ENCODE assay signal across 24 cellular contexts in genomic region chr13:71499944-71500514, GRCh38.
"Had no signal": no experiment of that assay in that cellular context is flagged by ENCODE, and none has a peak within 500 bp of the region (broad histone marks: within the 10 kb centered on the region; RNA-seq: fewer than 3 reads in every experiment).

No MANE protein-coding gene starts in this region.

- H3K36me3 ChIP-seq: esophagus muscularis mucosa, gastroesophageal sphincter, neural progenitor cell, ovary, right lobe of liver, tibial nerve, upper lobe of right lung, vagina had no signal

- H3K27me3 ChIP-seq: esophagus muscularis mucosa, gastroesophageal sphincter, hepatocyte, neural progenitor cell, ovary, right lobe of liver, testis, tibial nerve, upper lobe of right lung, vagina had no signal

- H3K79me2 ChIP-seq: hepatocyte had no signal

- H2AFZ ChIP-seq: hepatocyte, neural progenitor cell had no signal

- FAIRE-seq: kidney had no signal

- ATAC-seq: gastroesophageal sphincter; left colon; mucosa of descending colon; naive thymus-derived CD8-positive, alpha-beta T cell; stimulated activated memory B cell treated with anti-CD40 and anti-IgM and Interleukin-4, amounts not matched to agents 10 μg/mL and 1 μg/mL and 100 μg/mL, for 72 hours; upper lobe of right lung had no signal

- H3K4me1 ChIP-seq: esophagus muscularis mucosa, gastroesophageal sphincter, neural progenitor cell, right lobe of liver, testis, tibial nerve, upper lobe of right lung, vagina had no signal

- H3K27ac ChIP-seq: epithelial cell of prostate, esophagus muscularis mucosa, hepatocyte, neural progenitor cell, ovary, right lobe of liver, tibial nerve, upper lobe of right lung, vagina had no signal

- H3K4me3 ChIP-seq: esophagus muscularis mucosa, gastroesophageal sphincter, hepatocyte, mucosa of descending colon, neural progenitor cell, ovary, right lobe of liver, testis, tibial nerve, upper lobe of right lung, vagina had no signal

- DNase-seq: cortex of kidney; effector memory CD4-positive, alpha-beta T cell; glutamatergic neuron; kidney; left colon; mammary epithelial cell; mucosa of descending colon; naive thymus-derived CD8-positive, alpha-beta T cell; nucleus accumbens; ovary; right lobe of liver; stimulated activated CD4-positive, alpha-beta T cell treated with anti-CD3 and anti-CD28 coated beads, Interleukin-15, amount 100 ng/mL, for 24 hours; stimulated activated CD4-positive, alpha-beta T cell treated with anti-CD3 and anti-CD28 coated beads, Interleukin-1b, Interleukin-23, amount 100 ng/mL, for 48 hours; stimulated activated CD4-positive, alpha-beta T cell treated with anti-CD3 and anti-CD28 coated beads, Interleukin-4, amount 100 ng/mL, for 24 hours; testis; upper lobe of right lung had no signal

- H3K9me3 ChIP-seq: esophagus muscularis mucosa, gastroesophageal sphincter, mucosa of descending colon, ovary, right lobe of liver, testis, tibial nerve, upper lobe of right lung, vagina had no signal

- H3K4me2 ChIP-seq: hepatocyte, neural progenitor cell had no signal

- H3K9ac ChIP-seq: neural progenitor cell had no signal
